10 cellular contexts compared by ENCODE assay signal in the genomic region with DNA sequence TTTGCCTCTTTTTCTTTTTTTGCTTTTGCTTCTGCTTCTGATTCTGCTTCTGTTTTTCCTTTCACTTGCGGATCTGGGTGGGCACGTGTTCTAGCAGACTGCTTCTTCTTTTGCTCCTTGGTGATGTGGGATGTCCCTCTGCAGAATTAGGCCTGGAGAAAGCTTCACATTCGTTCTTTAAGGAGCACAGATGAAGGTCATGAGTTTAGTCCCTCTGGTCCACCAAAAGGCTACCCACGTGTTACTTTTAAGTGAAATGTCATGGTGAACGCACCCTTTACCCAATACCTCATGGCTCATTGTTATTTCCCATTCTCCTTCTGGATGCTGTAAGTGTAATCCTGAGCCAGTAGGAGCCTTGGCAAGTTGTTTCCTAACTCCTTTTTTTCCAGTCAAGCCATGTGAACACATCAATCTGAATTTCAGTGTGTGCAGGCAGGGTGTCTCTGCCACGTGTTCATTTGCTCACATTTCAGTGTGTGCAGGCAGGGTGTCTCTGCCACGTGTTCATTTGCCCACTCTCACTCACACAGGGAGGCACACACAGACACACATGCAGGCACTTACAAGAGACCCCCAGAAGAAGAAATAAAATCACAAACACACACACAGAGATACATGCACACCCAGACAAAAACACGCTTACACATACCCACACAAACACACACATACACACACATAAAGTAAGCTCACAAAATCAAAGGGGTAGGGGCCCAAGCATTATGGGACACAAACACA. TPM values are rescaled to one million over a fixed set of nuclear protein-coding genes. Genes with fewer than 3 reads are reported as not detected.
DNase-seq lines count a peak whose midpoint lies in the region; ATAC-seq and TF ChIP-seq lines count a peak whose summit lies in the region.
"Had no signal": no experiment of that assay in that cellular context is flagged by ENCODE, and none has a peak within 500 bp of the region (broad histone marks: within the 10 kb centered on the region; RNA-seq: fewer than 3 reads in every experiment).

No MANE protein-coding gene starts in this region.

- peaks cover 54% of the 10 kb centered on the region for H3K4me1 Mint-ChIP-seq in activated naive CD4-positive, alpha-beta T cell treated with anti-CD3 and anti-CD28 coated beads, Interleukin-2, amount 50 U/mL, for 24 hours
- H3K4me1 Mint-ChIP-seq in activated CD8-positive, alpha-beta T cell treated with anti-CD3 and anti-CD28 coated beads for 36 hours (ENCODE audit: low read depth): peaks cover 51% of the 10 kb centered on the region

- no peaks in the 10 kb centered on the region for H3K27me3 ChIP-seq in upper lobe of left lung

- H3K36me3 ChIP-seq in upper lobe of left lung: no peaks in the 10 kb centered on the region

- no peaks in the 10 kb centered on the region for H3K36me3 Mint-ChIP-seq in activated naive CD4-positive, alpha-beta T cell treated with anti-CD3 and anti-CD28 coated beads, Interleukin-2, amount 50 U/mL, for 24 hours
- H3K36me3 Mint-ChIP-seq in activated CD8-positive, alpha-beta T cell treated with anti-CD3 and anti-CD28 coated beads for 36 hours (ENCODE audit: low read depth): peaks cover 10% of the 10 kb centered on the region

- H3K4me3 ChIP-seq in upper lobe of left lung: no peak overlapping the region

- H3K27me3 Mint-ChIP-seq in activated naive CD4-positive, alpha-beta T cell treated with anti-CD3 and anti-CD28 coated beads, Interleukin-2, amount 50 U/mL, for 24 hours: no peaks in the 10 kb centered on the region
- no peaks in the 10 kb centered on the region for H3K27me3 Mint-ChIP-seq in activated CD8-positive, alpha-beta T cell treated with anti-CD3 and anti-CD28 coated beads for 36 hours

- no peak for TF ChIP-seq EP300 in upper lobe of left lung (IDR thresholded peaks at IDR 0.05)

- WGBS in upper lobe of left lung, 2 donors: 56 to 57% methylated on average over 8 of the region's 8 CpGs

- no peaks in the 10 kb centered on the region for H3K9me3 ChIP-seq in upper lobe of left lung

- peak overlapping the region; percentile 87 for H3K4me3 Mint-ChIP-seq in activated naive CD4-positive, alpha-beta T cell treated with anti-CD3 and anti-CD28 coated beads, Interleukin-2, amount 50 U/mL, for 24 hours
- H3K4me3 Mint-ChIP-seq in activated CD8-positive, alpha-beta T cell treated with anti-CD3 and anti-CD28 coated beads for 36 hours: peak overlapping the region; percentile 72

- no peak for ATAC-seq in activated CD8-positive, alpha-beta T cell treated with anti-CD3 and anti-CD28 coated beads for 36 hours
- ATAC-seq in upper lobe of left lung (ENCODE audit: low FRiP score in 2 of 2): no peak
- no peak for ATAC-seq in HG03469 (IDR thresholded peaks at IDR 0.05; ENCODE audit: unreplicated experiment)

- no peak for TF ChIP-seq CTCF in activated CD8-positive, alpha-beta T cell treated with anti-CD3 and anti-CD28 coated beads for 36 hours (IDR thresholded peaks at IDR 0.05)
- no peak for TF ChIP-seq CTCF in upper lobe of left lung (IDR thresholded peaks at IDR 0.05)

- CTCF ChIA-PET in activated CD8-positive, alpha-beta T cell treated with anti-CD3 and anti-CD28 coated beads for 36 hours (lab: Charles Lee): interaction anchor here (1.3 kb wide), 1 partner anchor 212 kb away, joined by 8 read pairs; no protein-coding TSS in a partner anchor

- no peak for DNase-seq in activated naive CD4-positive, alpha-beta T cell (lab: John Stamatoyannopoulos, UW)
- peak; percentile 4 for DNase-seq in activated CD8-positive, alpha-beta T cell treated with anti-CD3 and anti-CD28 coated beads for 36 hours
- peak; percentile 26 for DNase-seq in islet precursor cell
- peak in 1 of 2 donors; percentile 26 for DNase-seq in upper lobe of left lung
- no peak for DNase-seq in NCI-H1930 (lab: John Stamatoyannopoulos, UW)
- DNase-seq in NCI-H2081 (lab: John Stamatoyannopoulos, UW): no peak
- DNase-seq: caudate nucleus, NCI-H69 had no signal

- peak overlapping the region in 3 of 4 donors; percentile 7 to 87 (median 70) for H3K27ac ChIP-seq in upper lobe of left lung

- TF ChIP-seq POLR2A in upper lobe of left lung (IDR thresholded peaks at IDR 0.05): no peak

- H3K27ac Mint-ChIP-seq in activated naive CD4-positive, alpha-beta T cell treated with anti-CD3 and anti-CD28 coated beads, Interleukin-2, amount 50 U/mL, for 24 hours: peak overlapping the region; percentile 98
- peak overlapping the region; percentile 98 for H3K27ac Mint-ChIP-seq in activated CD8-positive, alpha-beta T cell treated with anti-CD3 and anti-CD28 coated beads for 36 hours

- intact Hi-C loops in activated CD8-positive, alpha-beta T cell treated with anti-CD3 and anti-CD28 coated beads for 36 hours (cut with micrococcal nuclease): no loop called here

- peaks cover 4 to 38% (median 17%) of the 10 kb centered on the region in 4 donors for H3K4me1 ChIP-seq in upper lobe of left lung

- no peaks in the 10 kb centered on the region for H3K9me3 Mint-ChIP-seq in activated naive CD4-positive, alpha-beta T cell treated with anti-CD3 and anti-CD28 coated beads, Interleukin-2, amount 50 U/mL, for 24 hours
- no peaks in the 10 kb centered on the region for H3K9me3 Mint-ChIP-seq in activated CD8-positive, alpha-beta T cell treated with anti-CD3 and anti-CD28 coated beads for 36 hours

- POLR2A ChIA-PET in activated CD8-positive, alpha-beta T cell treated with anti-CD3 and anti-CD28 coated beads for 36 hours (lab: Charles Lee): no interaction called here

RNA-seq across cellular contexts. Expression of a gene that starts 36.9 kb away (rescaled TPM):
- total RNA-seq in activated CD8-positive, alpha-beta T cell treated with anti-CD3 and anti-CD28 coated beads for 36 hours: 10 to 100 TPM; 31.6 to 36.8 TPM
- 10 to 100 TPM in 5 of 6 donors, 1 to 10 TPM in 1; 9.4 to 34.2 (median 14.4) TPM for total RNA-seq in upper lobe of left lung

Comparison
In these comparisons a context has a peak if more than half of its experiments do, and no peak if none do; other contexts are left out.
1. DNase-seq: peak in activated CD8-positive, alpha-beta T cell treated with anti-CD3 and anti-CD28 coated beads for 36 hours (single experiment) and islet precursor cell (single experiment); none in activated naive CD4-positive, alpha-beta T cell (0 of 4), NCI-H1930 (0 of 2) and NCI-H2081 (0 of 2).